ENCODE assay signal across 11 cellular contexts in genomic region chrX:13159886-13160285, GRCh38.
"Had no signal": no experiment of that assay in that cellular context is flagged by ENCODE, and none has a peak within 500 bp of the region (broad histone marks: within the 10 kb centered on the region; RNA-seq: fewer than 3 reads in every experiment).

No MANE protein-coding gene starts in this region.

- H3K4me3 ChIP-seq: colonic mucosa, neural progenitor cell, pancreas, skin epidermis, upper lobe of right lung had no signal

- H3K36me3 ChIP-seq: colonic mucosa, neural progenitor cell, pancreas, upper lobe of right lung had no signal

- DNase-seq: activated B cell treated with CpG ODN at 0.5 μM for 24 hours; activated CD4-positive, alpha-beta T cell treated with anti-CD3 and anti-CD28 coated beads, Interleukin-2, amount 10 ng/mL, durations not matched to agents 24 days and 14 days; activated naive CD4-positive, alpha-beta T cell treated with Interleukin-2 at 50 U/mL for 16 hours; caudate nucleus; colonic mucosa; effector CD4-positive, alpha-beta T cell; pancreas; T-helper 2 cell; upper lobe of right lung had no signal

- H3K27ac ChIP-seq: neural progenitor cell had no signal

- H3K9me3 ChIP-seq: colonic mucosa, pancreas, upper lobe of right lung had no signal

- H3K4me1 ChIP-seq: colonic mucosa, pancreas had no signal

- H3K27me3 ChIP-seq: colonic mucosa, neural progenitor cell, pancreas, upper lobe of right lung had no signal

- ATAC-seq: upper lobe of right lung had no signal
